ENCODE assay signal across 14 cellular contexts in the genomic region with DNA sequence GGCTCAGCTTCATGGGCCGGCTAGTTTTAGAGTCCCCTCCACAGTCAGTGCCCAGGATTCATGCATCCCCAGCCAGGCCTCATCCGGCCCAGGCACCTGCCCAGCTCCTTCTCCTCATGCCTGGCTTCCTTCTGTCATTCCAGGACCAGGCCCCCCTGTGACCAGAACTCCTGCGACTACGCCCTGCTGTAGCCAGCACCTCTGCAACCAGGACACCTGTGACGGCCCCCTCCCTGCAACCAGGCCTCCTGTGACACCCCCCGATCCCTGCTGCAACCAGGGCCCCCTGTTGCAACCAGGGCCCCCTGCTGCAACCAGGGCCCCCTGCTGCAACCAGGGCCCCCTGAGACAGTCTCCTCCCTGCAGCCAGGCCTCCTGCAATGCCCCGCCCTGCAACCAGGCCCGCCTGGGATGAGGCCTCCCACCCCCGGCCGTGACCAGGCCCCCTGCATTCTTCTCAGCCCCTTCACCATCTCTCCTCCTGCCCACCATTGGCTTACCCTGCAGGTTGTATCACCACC. TPM values are rescaled to one million over a fixed set of nuclear protein-coding genes. Genes with fewer than 3 reads are reported as not detected.
A peak's percentile ranks its signal among the peaks of the same experiment; 100 is the strongest.
DNase-seq lines count a peak whose midpoint lies in the region; ATAC-seq, FAIRE-seq and TF ChIP-seq lines count a peak whose summit lies in the region.
"Had no signal": no experiment of that assay in that cellular context is flagged by ENCODE, and none has a peak within 500 bp of the region (broad histone marks: within the 10 kb centered on the region; RNA-seq: fewer than 3 reads in every experiment).

No MANE protein-coding gene starts in this region.

- WGBS in A549 (ENCODE audit: missing lambda C conversion rate): 84% methylated on average over 8 of the region's 10 CpGs
- WGBS in gastroesophageal sphincter (ENCODE audit: low coverage in 1 of 2), 2 donors: 67 to 80% methylated on average over 1 to 4 of the region's 10 CpGs

- DNase-seq in A549 (ENCODE audit: low read depth in 1 of 2, low spot score in 1 of 2) (no peak), osteoblast (ENCODE audit: insufficient read length, low spot score, missing footprints) (peak; percentile 27), ascending aorta (ENCODE audit: low spot score in 2 of 2) (no peak), NCI-H1105 treated with DMSO at 0.1 percent for 48 hours (lab: John Stamatoyannopoulos, UW) (no peak)
- no peak for DNase-seq in activated naive CD4-positive, alpha-beta T cell (lab: John Stamatoyannopoulos, UW)
- DNase-seq: activated CD4-positive, alpha-beta T cell treated with anti-CD3 and anti-CD28 coated beads for 48 hours; activated naive CD4-positive, alpha-beta T cell treated with anti-CD3 and anti-CD28 coated beads for 36 hours; central memory CD4-positive, alpha-beta T cell; naive B cell; NCI-H1436 treated with DMSO at 0.1 percent for 48 hours had no signal

- no peaks in the 10 kb centered on the region for H4K20me1 ChIP-seq in OCI-LY1 (ENCODE audit: insufficient read depth, low read length)
- H4K20me1 ChIP-seq in osteoblast (ENCODE audit: insufficient read depth, low read length): no peaks in the 10 kb centered on the region

- ATAC-seq in A549: peak; percentile 70 to 76
- no peak for ATAC-seq in gastroesophageal sphincter
- ATAC-seq in HG03521 (IDR thresholded peaks at IDR 0.05; ENCODE audit: unreplicated experiment): no peak

- no peaks in the 10 kb centered on the region for H3K27me3 ChIP-seq in OCI-LY1 (ENCODE audit: insufficient read depth, low read length)
- no peaks in the 10 kb centered on the region for H3K27me3 ChIP-seq in gastroesophageal sphincter
- H3K27me3 ChIP-seq in osteoblast (ENCODE audit: insufficient read depth, low read length): peaks cover 8% of the 10 kb centered on the region
- H3K27me3 ChIP-seq in ascending aorta: no peaks in the 10 kb centered on the region

- peaks cover 2% of the 10 kb centered on the region; the same call in 1 of the 3 replicates for H3K9me3 ChIP-seq in A549
- no peaks in the 10 kb centered on the region for H3K9me3 ChIP-seq in OCI-LY1 (ENCODE audit: low read length)
- peaks cover 0 to 12% (median 0%) of the 10 kb centered on the region in 3 donors for H3K9me3 ChIP-seq in gastroesophageal sphincter
- no peaks in the 10 kb centered on the region for H3K9me3 ChIP-seq in osteoblast (ENCODE audit: low read depth, low read length)
- H3K9me3 ChIP-seq in ascending aorta: no peaks in the 10 kb centered on the region

- H3K79me2 ChIP-seq in OCI-LY1 (ENCODE audit: insufficient read depth, low read length) (no peaks in the 10 kb centered on the region), osteoblast (ENCODE audit: insufficient read depth, low read length) (no peaks in the 10 kb centered on the region)

- TF ChIP-seq EP300 in A549 (IDR thresholded peaks at IDR 0.05) (no peak), gastroesophageal sphincter (IDR thresholded peaks at IDR 0.05) (no peak)

- H3K9me2 ChIP-seq in OCI-LY1 (ENCODE audit: low read depth, low read length): no peaks in the 10 kb centered on the region

- H3K4me2 ChIP-seq in A549: peak overlapping the region; percentile 81
- peak overlapping the region; percentile 39; the same call in 1 of the 2 replicates for H3K4me2 ChIP-seq in OCI-LY1 (ENCODE audit: low read length)
- peak overlapping the region; percentile 80 for H3K4me2 ChIP-seq in osteoblast (ENCODE audit: insufficient read depth, low read length)

- peak overlapping the region; percentile 71 to 84 for H3K27ac ChIP-seq in A549
- peak overlapping the region; percentile 95 for H3K27ac ChIP-seq in OCI-LY1 (ENCODE audit: low read depth, low read length, poor library complexity, severe bottlenecking)
- H3K27ac ChIP-seq in gastroesophageal sphincter: peak overlapping the region in 3 of 4 donors; percentile 27 to 73 (median 70)
- no peak overlapping the region for H3K27ac ChIP-seq in osteoblast (ENCODE audit: low read depth, low read length)
- no peak overlapping the region for H3K27ac ChIP-seq in ascending aorta

- no peaks in the 10 kb centered on the region for H3F3A ChIP-seq in OCI-LY1 (ENCODE audit: insufficient read depth, low read length)

- TF ChIP-seq CTCF in A549 (IDR thresholded peaks at IDR 0.05): no peak
- TF ChIP-seq CTCF in OCI-LY1 (IDR thresholded peaks at IDR 0.05; ENCODE audit: low read length): no peak
- no peak for TF ChIP-seq CTCF in gastroesophageal sphincter (IDR thresholded peaks at IDR 0.05)
- TF ChIP-seq CTCF in osteoblast (IDR thresholded peaks at IDR 0.05; ENCODE audit: extremely low read depth, low read depth, low read length): no peak
- no peak for TF ChIP-seq CTCF in ascending aorta (IDR thresholded peaks at IDR 0.05)

- TF ChIP-seq RAD21 in A549 (conservative IDR thresholded peaks at IDR 0.05 in 1 of 2, IDR thresholded peaks at IDR 0.05 in 1 of 2): no peak

- H3K4me3 ChIP-seq in A549: no peak overlapping the region
- no peak overlapping the region for H3K4me3 ChIP-seq in OCI-LY1 (ENCODE audit: low read depth, low read length, poor library complexity, severe bottlenecking)
- no peak overlapping the region for H3K4me3 ChIP-seq in gastroesophageal sphincter
- H3K4me3 ChIP-seq in osteoblast (ENCODE audit: insufficient read depth, low read length): no peak overlapping the region
- no peak overlapping the region for H3K4me3 ChIP-seq in ascending aorta

- H3K4me1 ChIP-seq in A549 (peaks cover 17% of the 10 kb centered on the region), OCI-LY1 (ENCODE audit: insufficient read depth, low read length, severe bottlenecking) (peaks cover 65% of the 10 kb centered on the region), gastroesophageal sphincter (peaks cover 7 to 50% (median 22%) of the 10 kb centered on the region in 3 donors), osteoblast (ENCODE audit: insufficient read depth, low read length) (peaks cover 11% of the 10 kb centered on the region), ascending aorta (peaks cover 0 to 12% of the 10 kb centered on the region in 2 donors)

- no peaks in the 10 kb centered on the region; the same call in 1 of the 2 replicates for H3K36me3 ChIP-seq in OCI-LY1 (ENCODE audit: insufficient read depth, low read length)
- H3K36me3 ChIP-seq in gastroesophageal sphincter: no peaks in the 10 kb centered on the region
- no peaks in the 10 kb centered on the region for H3K36me3 ChIP-seq in osteoblast (ENCODE audit: insufficient read depth, low read length)
- H3K36me3 ChIP-seq in ascending aorta: no peaks in the 10 kb centered on the region

- intact Hi-C loops in ascending aorta (cut with DNase I): no loop called here

- CTCF ChIA-PET in A549 (lab: Yijun Ruan, JAX): interaction anchor here (0.7 to 2.1 kb wide), 2 partner anchors 13 to 49 kb away, joined by 5 to 6 read pairs; no protein-coding TSS in a partner anchor

- H3K9ac ChIP-seq in OCI-LY1 (ENCODE audit: low read length): peak overlapping the region; percentile 36; the same call in 1 of the 2 replicates

- TF ChIP-seq POLR2A in A549 (IDR thresholded peaks at IDR 0.05; ENCODE audit: low read length): no peak
- TF ChIP-seq POLR2A in gastroesophageal sphincter (IDR thresholded peaks at IDR 0.05): no peak

- POLR2A ChIA-PET in A549 (lab: Yijun Ruan, JAX): no interaction called here

- H2AFZ ChIP-seq in OCI-LY1 (ENCODE audit: low read length) (no peak overlapping the region), osteoblast (ENCODE audit: low read length) (peak overlapping the region; percentile 56)

- FAIRE-seq in A549 (lab: Jason Lieb, UNC): no peak
- FAIRE-seq: GM12891 had no signal

TF ChIP-seq in A549, 52 proteins besides CTCF, POLR2A, EP300 and RAD21:
- TF ChIP-seq HES2 (IDR thresholded peaks at IDR 0.05) (no peak), JUN (IDR thresholded peaks at IDR 0.05) (no peak), JUNB (IDR thresholded peaks at IDR 0.05) (no peak), HOXA7 (CRISPR knock-in tag; IDR thresholded peaks at IDR 0.05) (no peak), FOSB (CRISPR knock-in tag; IDR thresholded peaks at IDR 0.05) (no peak), PHF8 (IDR thresholded peaks at IDR 0.05; ENCODE audit: borderline replicate concordance, low read depth) (no peak), HOXB5 (CRISPR knock-in tag; IDR thresholded peaks at IDR 0.05) (no peak), HMGXB4 (CRISPR knock-in tag; IDR thresholded peaks at IDR 0.05; ENCODE audit: borderline replicate concordance) (no peak)
TF ChIP-seq in A549: peak in this region for 0.

RNA-seq across cellular contexts. Expression of gene HTRA3, which starts 46.8 kb away (rescaled TPM):
- polyA plus RNA-seq in A549 (2011; rRNA removed) (7.4 and 9.2 TPM in 2 replicates), A549 (2017; fragmentation: RNase III; extraction: RNeasy Plus Mini Kit Qiagen cat#74134 plus additional on column Dnase treatment) (4.6 to 8.0 TPM (median 4.9 TPM) in 3 replicates)
- 11.8 and 19.5 TPM in 2 replicates for polyA plus RNA-seq in A549 (2012; cell fraction: cytosol; rRNA removed)
- polyA plus RNA-seq in A549 (2012; cell fraction: nucleus; rRNA removed): 18.5 and 23.8 TPM in 2 replicates
- polyA minus RNA-seq in A549 (2011; rRNA and poly(A)+ RNA removed): 5.4 and 5.6 TPM in 2 replicates
- total RNA-seq in gastroesophageal sphincter (10 to 100 TPM; 30.2 to 80.5 (median 59.9) TPM), osteoblast (4.0 and 11.5 TPM in 2 replicates), ascending aorta (52.6 TPM)
- total RNA-seq: activated naive CD4-positive, alpha-beta T cell treated with anti-CD3 and anti-CD28 coated beads for 36 hours had no signal

Comparison
In these comparisons a context has a peak if more than half of its experiments do, and no peak if none do; other contexts are left out.
1. ATAC-seq: peak in A549 (2 of 2); none in gastroesophageal sphincter (single experiment) and HG03521 (single experiment).
2. H3K27ac ChIP-seq: peak in A549 (2 of 2), OCI-LY1 (single experiment) and gastroesophageal sphincter (3 of 4); none in osteoblast (single experiment) and ascending aorta (0 of 2).
3. Peak in every context shown above with its lines, with median percentiles within 50 percentile points of each other: H3K4me2 ChIP-seq.